In genomic region chr16:72829846-72830620, GRCh38 we compare ENCODE assay signal across 22 cellular contexts.
DNase-seq lines count a peak whose midpoint lies in the region; ATAC-seq and TF ChIP-seq lines count a peak whose summit lies in the region.
"Had no signal": no experiment of that assay in that cellular context is flagged by ENCODE, and none has a peak within 500 bp of the region (broad histone marks: within the 10 kb centered on the region; RNA-seq: fewer than 3 reads in every experiment).

No MANE protein-coding gene starts in this region.

- no peaks in the 10 kb centered on the region for H3K36me3 Mint-ChIP-seq in stimulated activated effector memory CD8-positive, alpha-beta T cell treated with anti-CD3 and anti-CD28 coated beads, Interleukin-12 subunit alpha, Interleukin-12 subunit beta, amount 100 ng/mL, for 72 hours
- no peaks in the 10 kb centered on the region for H3K36me3 Mint-ChIP-seq in T-helper 2 cell treated with Interferon-gamma antibody and Interleukin-4, amounts not matched to agents 5 μg/mL and 100 μg/mL, for 36 hours (ENCODE audit: low read depth)
- H3K36me3 Mint-ChIP-seq: activated CD4-positive, alpha-beta memory T cell treated with anti-CD3 and anti-CD28 coated beads for 36 hours; activated naive CD8-positive, alpha-beta T cell treated with anti-CD3 and anti-CD28 coated beads, Interleukin-2, amount 10 ng/mL, durations not matched to agents 7 days and 5 days; CD8-positive, alpha-beta memory T cell had no signal

- WGBS in mesodermal cell (ENCODE audit: insufficient coverage in 2 of 2), 2 experiments: 95 to 100% methylated on average over 3 of the region's 8 CpGs

- ATAC-seq in HG03045 (IDR thresholded peaks at IDR 0.05; ENCODE audit: unreplicated experiment): no peak
- ATAC-seq in stimulated activated effector memory CD8-positive, alpha-beta T cell treated with anti-CD3 and anti-CD28 coated beads, Interleukin-12 subunit alpha, Interleukin-12 subunit beta, amount 100 ng/mL, for 72 hours: no peak
- ATAC-seq: activated T-cell treated with anti-CD3 and anti-CD28 coated beads, Interleukin-2, amount 50 U/mL, for 4 hours; gastroesophageal sphincter; mucosa of descending colon; T-helper 17 cell had no signal

- H3K4me3 ChIP-seq in astrocyte of the spinal cord (ENCODE audit: low read depth, low read length) (no peak overlapping the region), mesodermal cell (ENCODE audit: extremely low read depth, insufficient read depth, low read length, poor library complexity, severe bottlenecking) (no peak overlapping the region)
- H3K4me3 ChIP-seq: breast epithelium, gastroesophageal sphincter, left ventricle myocardium inferior, mucosa of descending colon, SJCRH30, thoracic aorta had no signal

- no peak overlapping the region for H3K4me3 Mint-ChIP-seq in stimulated activated effector memory CD8-positive, alpha-beta T cell treated with anti-CD3 and anti-CD28 coated beads, Interleukin-12 subunit alpha, Interleukin-12 subunit beta, amount 100 ng/mL, for 72 hours
- no peak overlapping the region for H3K4me3 Mint-ChIP-seq in T-helper 2 cell treated with Interferon-gamma antibody and Interleukin-4, amounts not matched to agents 5 μg/mL and 100 μg/mL, for 36 hours
- H3K4me3 Mint-ChIP-seq: activated CD4-positive, alpha-beta memory T cell treated with anti-CD3 and anti-CD28 coated beads for 36 hours; activated naive CD8-positive, alpha-beta T cell treated with anti-CD3 and anti-CD28 coated beads, Interleukin-2, amount 10 ng/mL, durations not matched to agents 7 days and 5 days; activated T-cell treated with anti-CD3 and anti-CD28 coated beads, Interleukin-2, amount 50 U/mL, for 4 hours; CD8-positive, alpha-beta memory T cell; dendritic cell treated with granulocyte-macrophage colony-stimulating factor and Interleukin-4, amounts not matched to agents 40 ng/mL and 50 ng/mL, for 4 days; T-helper 17 cell had no signal

- no peaks in the 10 kb centered on the region for H3K9me3 ChIP-seq in mesodermal cell (ENCODE audit: control insufficient read depth, low read length)
- H3K9me3 ChIP-seq: breast epithelium, gastroesophageal sphincter, left ventricle myocardium inferior, mucosa of descending colon, SJCRH30, thoracic aorta had no signal

- no peaks in the 10 kb centered on the region for H3K27me3 Mint-ChIP-seq in T-helper 2 cell treated with Interferon-gamma antibody and Interleukin-4, amounts not matched to agents 5 μg/mL and 100 μg/mL, for 36 hours (ENCODE audit: low read depth)
- H3K27me3 Mint-ChIP-seq: dendritic cell treated with granulocyte-macrophage colony-stimulating factor and Interleukin-4, amounts not matched to agents 40 ng/mL and 50 ng/mL, for 4 days; T-helper 17 cell had no signal

- peaks cover 4% of the 10 kb centered on the region for H3K4me1 ChIP-seq in mesodermal cell (ENCODE audit: control insufficient read depth, insufficient read depth, low read length, poor library complexity, severe bottlenecking)
- H3K4me1 ChIP-seq: breast epithelium, SJCRH30 had no signal

- peaks cover 17% of the 10 kb centered on the region for H3K36me3 ChIP-seq in mesodermal cell (ENCODE audit: control insufficient read depth, insufficient read depth, low read length)
- H3K36me3 ChIP-seq: breast epithelium, SJCRH30 had no signal

- in situ Hi-C loops in ACHN (cut with HindIII; ENCODE audit: low pct_ligation_motif_present, low pct_unique_long_range_greater_than_20kb, low sequenced_read_pairs) (no loop called here), astrocyte of the spinal cord (cut with HindIII; ENCODE audit: low sequenced_read_pairs) (no loop called here)

- no peaks in the 10 kb centered on the region for H3K4me1 Mint-ChIP-seq in stimulated activated effector memory CD8-positive, alpha-beta T cell treated with anti-CD3 and anti-CD28 coated beads, Interleukin-12 subunit alpha, Interleukin-12 subunit beta, amount 100 ng/mL, for 72 hours
- no peaks in the 10 kb centered on the region for H3K4me1 Mint-ChIP-seq in T-helper 2 cell treated with Interferon-gamma antibody and Interleukin-4, amounts not matched to agents 5 μg/mL and 100 μg/mL, for 36 hours (ENCODE audit: low read depth)
- H3K4me1 Mint-ChIP-seq: CD8-positive, alpha-beta memory T cell; T-helper 17 cell had no signal

- no peak for TF ChIP-seq CTCF in astrocyte of the spinal cord (IDR thresholded peaks at IDR 0.05; ENCODE audit: low read depth, low read length)

- no peak overlapping the region for H3K27ac Mint-ChIP-seq in stimulated activated effector memory CD8-positive, alpha-beta T cell treated with anti-CD3 and anti-CD28 coated beads, Interleukin-12 subunit alpha, Interleukin-12 subunit beta, amount 100 ng/mL, for 72 hours
- no peak overlapping the region for H3K27ac Mint-ChIP-seq in T-helper 2 cell treated with Interferon-gamma antibody and Interleukin-4, amounts not matched to agents 5 μg/mL and 100 μg/mL, for 36 hours
- H3K27ac Mint-ChIP-seq: activated CD4-positive, alpha-beta memory T cell treated with anti-CD3 and anti-CD28 coated beads for 36 hours; activated naive CD8-positive, alpha-beta T cell treated with anti-CD3 and anti-CD28 coated beads, Interleukin-2, amount 10 ng/mL, durations not matched to agents 7 days and 5 days; CD8-positive, alpha-beta memory T cell; dendritic cell treated with granulocyte-macrophage colony-stimulating factor and Interleukin-4, amounts not matched to agents 40 ng/mL and 50 ng/mL, for 4 days; T-helper 17 cell had no signal

- no peaks in the 10 kb centered on the region for H3K9me3 Mint-ChIP-seq in stimulated activated effector memory CD8-positive, alpha-beta T cell treated with anti-CD3 and anti-CD28 coated beads, Interleukin-12 subunit alpha, Interleukin-12 subunit beta, amount 100 ng/mL, for 72 hours
- no peaks in the 10 kb centered on the region for H3K9me3 Mint-ChIP-seq in T-helper 2 cell treated with Interferon-gamma antibody and Interleukin-4, amounts not matched to agents 5 μg/mL and 100 μg/mL, for 36 hours
- H3K9me3 Mint-ChIP-seq: activated CD4-positive, alpha-beta memory T cell treated with anti-CD3 and anti-CD28 coated beads for 36 hours; activated naive CD8-positive, alpha-beta T cell treated with anti-CD3 and anti-CD28 coated beads, Interleukin-2, amount 10 ng/mL, durations not matched to agents 7 days and 5 days; activated T-cell treated with anti-CD3 and anti-CD28 coated beads, Interleukin-2, amount 50 U/mL, for 4 hours; CD8-positive, alpha-beta memory T cell; dendritic cell treated with granulocyte-macrophage colony-stimulating factor and Interleukin-4, amounts not matched to agents 40 ng/mL and 50 ng/mL, for 4 days had no signal

- H3K27ac ChIP-seq in mesodermal cell (ENCODE audit: low read depth, low read length, severe bottlenecking): peak overlapping the region; percentile 41
- H3K27ac ChIP-seq: breast epithelium, gastroesophageal sphincter, left ventricle myocardium inferior, SJCRH30, thoracic aorta had no signal

- peak; percentile 54 for DNase-seq in ACHN
- peak; percentile 16 for DNase-seq in HCEC 1CT
- peak; percentile 29 for DNase-seq in astrocyte of the spinal cord (ENCODE audit: low read depth, low spot score)
- no peak for DNase-seq in NCI-H1105 (lab: John Stamatoyannopoulos, UW)
- DNase-seq in stimulated activated effector memory CD8-positive, alpha-beta T cell treated with anti-CD3 and anti-CD28 coated beads, Interleukin-12 subunit alpha, Interleukin-12 subunit beta, amount 100 ng/mL, for 72 hours (ENCODE audit: low spot score in 2 of 2): no peak
- no peak for DNase-seq in T-helper 2 cell treated with Interferon-gamma antibody and Interleukin-4, amounts not matched to agents 5 μg/mL and 100 μg/mL, for 36 hours (ENCODE audit: low spot score)
- DNase-seq: activated CD4-positive, alpha-beta memory T cell treated with anti-CD3 and anti-CD28 coated beads for 36 hours; activated naive CD8-positive, alpha-beta T cell treated with anti-CD3 and anti-CD28 coated beads, Interleukin-2, amount 10 ng/mL, durations not matched to agents 7 days and 5 days; activated T-cell treated with anti-CD3 and anti-CD28 coated beads, Interleukin-2, amount 50 U/mL, for 4 hours; CD8-positive, alpha-beta memory T cell; DND-41; left ventricle myocardium inferior; mucosa of descending colon; OCI-M1; SJCRH30; T-helper 17 cell had no signal

Comparison
In these comparisons a context has a peak if more than half of its experiments do, and no peak if none do; other contexts are left out.
1. DNase-seq: peak in ACHN (single experiment), HCEC 1CT (single experiment) and astrocyte of the spinal cord (single experiment); none in NCI-H1105 (single experiment), stimulated activated effector memory CD8-positive, alpha-beta T cell treated with anti-CD3 and anti-CD28 coated beads, Interleukin-12 subunit alpha, Interleukin-12 subunit beta, amount 100 ng/mL, for 72 hours (0 of 2) and T-helper 2 cell treated with Interferon-gamma antibody and Interleukin-4, amounts not matched to agents 5 μg/mL and 100 μg/mL, for 36 hours (single experiment).